10 cellular contexts compared by ENCODE assay signal in genomic region chr5:67208403-67208802, GRCh38. TPM values are rescaled to one million over a fixed set of nuclear protein-coding genes. Genes with fewer than 3 reads are reported as not detected.
DNase-seq lines count a peak whose midpoint lies in the region; ATAC-seq, FAIRE-seq and TF ChIP-seq lines count a peak whose summit lies in the region.
"Had no signal": no experiment of that assay in that cellular context is flagged by ENCODE, and none has a peak within 500 bp of the region (broad histone marks: within the 10 kb centered on the region; RNA-seq: fewer than 3 reads in every experiment).

No MANE protein-coding gene starts in this region.

- CTCF ChIA-PET in PC-3 (lab: Charles Lee) = interaction anchor here (1.6 kb wide), 1 partner anchor 47 kb away, joined by 7 read pairs; no protein-coding TSS in a partner anchor

- no peaks in the 10 kb centered on the region for H3K9me2 ChIP-seq in PC-3 (replicated peaks; ENCODE audit: low read length)

- 86 to 88% methylated on average over 3 of the region's 3 CpGs for WGBS in testis, 2 donors

- H3K4me2 ChIP-seq in PC-3 (ENCODE audit: low read length) = no peak overlapping the region
- H3K4me2 ChIP-seq: smooth muscle cell had no signal

- H3K9me3 Mint-ChIP-seq in activated naive CD8-positive, alpha-beta T cell treated with anti-CD3 and anti-CD28 coated beads for 36 hours = no peaks in the 10 kb centered on the region
- no peaks in the 10 kb centered on the region for H3K9me3 Mint-ChIP-seq in activated naive CD8-positive, alpha-beta T cell treated with anti-CD3 and anti-CD28 coated beads, Interleukin-2, amount 50 U/mL, for 24 hours
- H3K9me3 Mint-ChIP-seq in effector memory CD8-positive, alpha-beta T cell = no peaks in the 10 kb centered on the region

- no peak overlapping the region for H3K4me3 Mint-ChIP-seq in activated naive CD8-positive, alpha-beta T cell treated with anti-CD3 and anti-CD28 coated beads for 36 hours
- no peak overlapping the region for H3K4me3 Mint-ChIP-seq in activated naive CD8-positive, alpha-beta T cell treated with anti-CD3 and anti-CD28 coated beads, Interleukin-2, amount 50 U/mL, for 24 hours
- H3K4me3 Mint-ChIP-seq in effector memory CD8-positive, alpha-beta T cell = peak overlapping the region in 1 of 2 donors; percentile 17

- H3F3A ChIP-seq in PC-3 (ENCODE audit: low read length, unreplicated experiment) = peaks cover 9% of the 10 kb centered on the region

- intact Hi-C loops in PC-3 (cut with micrococcal nuclease) (loop anchor here (5.0 kb wide), 1 partner anchor 401 kb away; no protein-coding TSS in a partner anchor), testis (cut with DNase I; ENCODE audit: low total_unique reads) (no loop called here)

- no peak for FAIRE-seq in GM12892 (lab: Jason Lieb, UNC)
- FAIRE-seq: urothelium cell line had no signal

- H3K4me3 ChIP-seq in PC-3 (ENCODE audit: low read length) (no peak overlapping the region), testis (no peak overlapping the region)
- H3K4me3 ChIP-seq: smooth muscle cell had no signal

- H3K36me3 Mint-ChIP-seq in activated naive CD8-positive, alpha-beta T cell treated with anti-CD3 and anti-CD28 coated beads for 36 hours = peaks cover 5% of the 10 kb centered on the region
- H3K36me3 Mint-ChIP-seq in activated naive CD8-positive, alpha-beta T cell treated with anti-CD3 and anti-CD28 coated beads, Interleukin-2, amount 50 U/mL, for 24 hours (ENCODE audit: low read depth) = no peaks in the 10 kb centered on the region
- peaks cover 14% of the 10 kb centered on the region for H3K36me3 Mint-ChIP-seq in effector memory CD8-positive, alpha-beta T cell (ENCODE audit: insufficient read depth)

- TF ChIP-seq POLR2A in GM12892 (IDR thresholded peaks at IDR 0.05; ENCODE audit: low read depth, low read length) (no peak), testis (IDR thresholded peaks at IDR 0.05) (no peak)

- ATAC-seq in activated naive CD8-positive, alpha-beta T cell treated with anti-CD3 and anti-CD28 coated beads, Interleukin-2, amount 50 U/mL, for 24 hours = no peak
- ATAC-seq in PC-3 (no peak), HG03175 (IDR thresholded peaks at IDR 0.05; ENCODE audit: unreplicated experiment) (no peak)
- ATAC-seq in effector memory CD8-positive, alpha-beta T cell (replicated peaks) = no peak

- H3K27me3 Mint-ChIP-seq in activated naive CD8-positive, alpha-beta T cell treated with anti-CD3 and anti-CD28 coated beads for 36 hours = no peaks in the 10 kb centered on the region
- no peaks in the 10 kb centered on the region for H3K27me3 Mint-ChIP-seq in activated naive CD8-positive, alpha-beta T cell treated with anti-CD3 and anti-CD28 coated beads, Interleukin-2, amount 50 U/mL, for 24 hours
- H3K27me3 Mint-ChIP-seq in effector memory CD8-positive, alpha-beta T cell = no peaks in the 10 kb centered on the region

- H3K27me3 ChIP-seq in PC-3 (ENCODE audit: low read length) (no peaks in the 10 kb centered on the region), testis (no peaks in the 10 kb centered on the region)

- H3K4me1 ChIP-seq in PC-3 (ENCODE audit: insufficient read depth, low read length) (peaks cover 48% of the 10 kb centered on the region), testis (no peaks in the 10 kb centered on the region)

- peak overlapping the region; percentile 81 for H3K27ac Mint-ChIP-seq in activated naive CD8-positive, alpha-beta T cell treated with anti-CD3 and anti-CD28 coated beads for 36 hours
- no peak overlapping the region for H3K27ac Mint-ChIP-seq in activated naive CD8-positive, alpha-beta T cell treated with anti-CD3 and anti-CD28 coated beads, Interleukin-2, amount 50 U/mL, for 24 hours
- peak overlapping the region; percentile 82 to 94 for H3K27ac Mint-ChIP-seq in effector memory CD8-positive, alpha-beta T cell

- no TSS peak for BruUV-seq in PC-3 (replicated peaks; lab: Mats Ljungman, UMichigan)

- POLR2A ChIA-PET in PC-3 (lab: Charles Lee; ENCODE audit: unreplicated experiment) = no interaction called here

- 0 out of 2 replicates have a peak overlapping the region, but pooled peaks have one; percentile 30 for H2AFZ ChIP-seq in PC-3 (ENCODE audit: low read length)

- H3K9ac ChIP-seq in PC-3 (ENCODE audit: low read length) = no peak overlapping the region

- H3K4me1 Mint-ChIP-seq in activated naive CD8-positive, alpha-beta T cell treated with anti-CD3 and anti-CD28 coated beads for 36 hours = peaks cover 55% of the 10 kb centered on the region
- peaks cover 63% of the 10 kb centered on the region for H3K4me1 Mint-ChIP-seq in activated naive CD8-positive, alpha-beta T cell treated with anti-CD3 and anti-CD28 coated beads, Interleukin-2, amount 50 U/mL, for 24 hours
- H3K4me1 Mint-ChIP-seq in effector memory CD8-positive, alpha-beta T cell (ENCODE audit: low read depth in 2 of 2) = peaks cover 47 to 54% of the 10 kb centered on the region in 2 donors

- H3K36me3 ChIP-seq in PC-3 (ENCODE audit: low read depth, low read length) (no peaks in the 10 kb centered on the region), testis (ENCODE audit: low read depth, missing control alignments) (no peaks in the 10 kb centered on the region)

- no peaks in the 10 kb centered on the region for H3K79me2 ChIP-seq in PC-3 (ENCODE audit: low read length)

- TF ChIP-seq CTCF in PC-3 (conservative IDR thresholded peaks at IDR 0.05; ENCODE audit: low read depth, low read length) (no peak), testis (IDR thresholded peaks at IDR 0.05) (no peak)

- no peaks in the 10 kb centered on the region for H3K9me3 ChIP-seq in PC-3 (ENCODE audit: low read length)
- H3K9me3 ChIP-seq in testis = no peaks in the 10 kb centered on the region

- DNase-seq in activated naive CD8-positive, alpha-beta T cell treated with anti-CD3 and anti-CD28 coated beads for 36 hours = no peak
- DNase-seq in activated naive CD8-positive, alpha-beta T cell treated with anti-CD3 and anti-CD28 coated beads, Interleukin-2, amount 50 U/mL, for 24 hours = no peak
- DNase-seq in PC-3 = no peak
- no peak for DNase-seq in effector memory CD8-positive, alpha-beta T cell
- DNase-seq in GM12892 (ENCODE audit: insufficient read length) = no peak
- DNase-seq in testis = no peak
- DNase-seq in activated gamma-delta T cell treated with Interleukin-2 at 50 U/mL for 16 hours = no peak

- H3K27ac ChIP-seq in PC-3 (ENCODE audit: low read length) (peak overlapping the region; percentile 87), testis (no peak overlapping the region)

- no peaks in the 10 kb centered on the region for H4K20me1 ChIP-seq in PC-3 (ENCODE audit: low read length)

RNA-seq across cellular contexts. Expression of gene CD180, which starts 11.8 kb away (rescaled TPM):
- total RNA-seq in activated naive CD8-positive, alpha-beta T cell treated with anti-CD3 and anti-CD28 coated beads for 36 hours = under 1 TPM in 1 of 2 experiments, not detected in 1; 0.04 TPM
- total RNA-seq in PC-3 (2014; rRNA removed) = not detected in 2 replicates
- polyA plus RNA-seq in GM12892 (2012; ENCODE audit: missing spikeins) = 2.0 TPM
- total RNA-seq in testis = under 1 TPM; 0.08 to 0.37 TPM
- 1.1 TPM for polyA plus RNA-seq in testis (ENCODE audit: insufficient read depth, low read depth, low replicate concordance)
- total RNA-seq: smooth muscle cell had no signal
- polyA plus RNA-seq: smooth muscle cell had no signal
